ENCODE assay signal across 8 cellular contexts in the genomic region with DNA sequence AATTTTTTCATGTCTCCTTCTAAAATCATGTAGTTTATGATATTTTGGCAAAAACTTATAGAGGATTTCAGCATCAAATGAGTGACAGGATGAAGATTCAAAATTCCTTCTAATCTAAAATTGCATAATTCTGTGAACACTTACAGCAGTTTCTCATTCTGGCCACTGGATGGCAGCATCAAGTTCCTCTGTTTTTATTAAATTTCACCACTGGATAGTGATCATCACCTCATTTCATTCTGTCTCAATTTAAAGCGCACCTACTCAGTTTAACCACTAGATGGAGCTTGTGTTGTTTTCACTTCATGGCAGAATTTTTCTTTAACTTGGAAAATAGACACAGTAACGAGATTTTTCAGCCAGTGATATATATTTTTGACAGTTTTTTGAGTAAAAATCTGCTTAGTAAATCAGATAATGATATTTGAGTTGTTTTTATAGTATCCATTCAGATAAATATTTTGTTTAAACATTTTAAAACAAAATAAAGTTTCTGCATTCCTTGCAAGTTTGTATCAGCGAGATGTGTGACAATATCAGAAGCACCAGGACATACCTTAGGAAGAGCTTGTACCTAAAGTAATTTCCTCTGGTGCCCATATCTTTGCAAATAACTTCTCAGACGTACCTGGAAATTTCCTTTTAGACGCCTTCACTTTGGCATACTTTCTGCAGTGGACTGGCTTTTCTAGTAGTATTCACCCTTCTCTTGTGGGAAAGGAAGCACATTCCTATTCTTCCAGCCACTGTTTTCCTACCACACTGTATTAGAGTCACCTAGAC.
DNase-seq lines count a peak whose midpoint lies in the region; ATAC-seq and TF ChIP-seq lines count a peak whose summit lies in the region.

No MANE protein-coding gene starts in this region.

- no peaks in the 10 kb centered on the region for H3K9me3 Mint-ChIP-seq in activated CD8-positive, alpha-beta T cell treated with anti-CD3 and anti-CD28 coated beads for 36 hours
- no peaks in the 10 kb centered on the region for H3K9me3 Mint-ChIP-seq in nephron progenitor cell

- no peaks in the 10 kb centered on the region for H3K79me2 ChIP-seq in DOHH2 (ENCODE audit: control insufficient read depth, low read length)

- no peak overlapping the region for H3K27ac Mint-ChIP-seq in activated CD8-positive, alpha-beta T cell treated with anti-CD3 and anti-CD28 coated beads for 36 hours
- no peak overlapping the region for H3K27ac Mint-ChIP-seq in nephron progenitor cell

- peak in 54 of 76 experiments; percentile 1 to 80 (median 60) for DNase-seq in HUDEP-2 (lab: John Stamatoyannopoulos, UW; ENCODE audit: unreplicated experiment in 76 of 76)
- peak; percentile 29 to 92 for DNase-seq in NOMO-1 (lab: John Stamatoyannopoulos, UW; ENCODE audit: unreplicated experiment in 2 of 2)
- DNase-seq in activated CD8-positive, alpha-beta T cell treated with anti-CD3 and anti-CD28 coated beads for 36 hours = peak; percentile 73
- DNase-seq in erythroblast (lab: John Stamatoyannopoulos, UW) = peak; percentile 84 to 89
- DNase-seq in nephron progenitor cell = peak; percentile 40
- peak; percentile 30 to 47 for DNase-seq in tibial nerve (ENCODE audit: low spot score in 2 of 2)

- H3K9me2 ChIP-seq in DOHH2 (replicated peaks; ENCODE audit: control insufficient read depth, low read length) = no peaks in the 10 kb centered on the region

- TF ChIP-seq CTCF in DOHH2 (IDR thresholded peaks at IDR 0.05; ENCODE audit: low read depth, low read length, poor library complexity, severe bottlenecking) (peak; percentile 99), nephron progenitor cell (IDR thresholded peaks at IDR 0.05) (peak; percentile 98), tibial nerve (IDR thresholded peaks at IDR 0.05) (peak; percentile 90 to 99 (median 97))
- TF ChIP-seq CTCF in activated CD8-positive, alpha-beta T cell treated with anti-CD3 and anti-CD28 coated beads for 36 hours (IDR thresholded peaks at IDR 0.05) = peak; percentile 99

- no peaks in the 10 kb centered on the region for H3K36me3 ChIP-seq in DOHH2 (ENCODE audit: control insufficient read depth, low read length)
- no peaks in the 10 kb centered on the region for H3K36me3 ChIP-seq in tibial nerve

- no peak overlapping the region for H3K4me2 ChIP-seq in DOHH2 (ENCODE audit: low read length)

- TF ChIP-seq EP300 in tibial nerve (IDR thresholded peaks at IDR 0.05) = no peak

- no peaks in the 10 kb centered on the region for H3K4me1 ChIP-seq in DOHH2 (ENCODE audit: control insufficient read depth, low read length)
- peaks cover 0 to 7% (median 0%) of the 10 kb centered on the region in 4 donors for H3K4me1 ChIP-seq in tibial nerve

- peaks cover 5% of the 10 kb centered on the region for H3K4me1 Mint-ChIP-seq in activated CD8-positive, alpha-beta T cell treated with anti-CD3 and anti-CD28 coated beads for 36 hours (ENCODE audit: low read depth)
- H3K4me1 Mint-ChIP-seq in nephron progenitor cell = no peaks in the 10 kb centered on the region

- 37 to 40% methylated on average over 5 of the region's 5 CpGs for WGBS in tibial nerve, 2 donors

- POLR2A ChIA-PET in activated CD8-positive, alpha-beta T cell treated with anti-CD3 and anti-CD28 coated beads for 36 hours (lab: Charles Lee) = no interaction called here

- no peak overlapping the region for H3K4me3 ChIP-seq in DOHH2 (ENCODE audit: low read length)
- H3K4me3 ChIP-seq in tibial nerve = no peak overlapping the region

- no peaks in the 10 kb centered on the region for H3K9me3 ChIP-seq in DOHH2 (ENCODE audit: control insufficient read depth, insufficient read depth, low read length)
- no peaks in the 10 kb centered on the region for H3K9me3 ChIP-seq in tibial nerve

- peak; percentile 85 for ATAC-seq in GM21529 (IDR thresholded peaks at IDR 0.05; ENCODE audit: unreplicated experiment)
- peak; percentile 95 for ATAC-seq in activated CD8-positive, alpha-beta T cell treated with anti-CD3 and anti-CD28 coated beads for 36 hours

- H3K36me3 Mint-ChIP-seq in activated CD8-positive, alpha-beta T cell treated with anti-CD3 and anti-CD28 coated beads for 36 hours (ENCODE audit: low read depth) = no peaks in the 10 kb centered on the region
- H3K36me3 Mint-ChIP-seq in nephron progenitor cell (ENCODE audit: low read depth) = no peaks in the 10 kb centered on the region

- no peaks in the 10 kb centered on the region for H3K27me3 ChIP-seq in DOHH2 (ENCODE audit: control insufficient read depth, low read length)
- H3K27me3 ChIP-seq in tibial nerve = no peaks in the 10 kb centered on the region

- TF ChIP-seq POLR2A in erythroblast (IDR thresholded peaks at IDR 0.05; ENCODE audit: low read length) = no peak
- no peak for TF ChIP-seq POLR2A in tibial nerve (IDR thresholded peaks at IDR 0.05)

- H3K27ac ChIP-seq in DOHH2 (ENCODE audit: low read depth, low read length) (no peak overlapping the region), tibial nerve (no peak overlapping the region)

- peaks cover 2% of the 10 kb centered on the region; the same call in 1 of the 2 replicates for H3F3A ChIP-seq in DOHH2 (ENCODE audit: control insufficient read depth, insufficient read depth)

- CTCF ChIA-PET in activated CD8-positive, alpha-beta T cell treated with anti-CD3 and anti-CD28 coated beads for 36 hours (lab: Charles Lee) = interaction anchor here (0.6 to 3.0 kb wide), 43 partner anchors 10 to 707 kb away, joined by 3 to 20 read pairs (median 4); no protein-coding TSS in a partner anchor

- intact Hi-C loops in activated CD8-positive, alpha-beta T cell treated with anti-CD3 and anti-CD28 coated beads for 36 hours (cut with micrococcal nuclease) = loop anchor here (2.0 to 10.0 kb wide), 2 partner anchors 190 to 224 kb away; no protein-coding TSS in a partner anchor

- H3K27me3 Mint-ChIP-seq in activated CD8-positive, alpha-beta T cell treated with anti-CD3 and anti-CD28 coated beads for 36 hours = peaks cover 3% of the 10 kb centered on the region
- H3K27me3 Mint-ChIP-seq in nephron progenitor cell (ENCODE audit: low read depth, poor library complexity) = peaks cover 5% of the 10 kb centered on the region

- H3K4me3 Mint-ChIP-seq in activated CD8-positive, alpha-beta T cell treated with anti-CD3 and anti-CD28 coated beads for 36 hours = no peak overlapping the region
- no peak overlapping the region for H3K4me3 Mint-ChIP-seq in nephron progenitor cell

- no peaks in the 10 kb centered on the region for H4K20me1 ChIP-seq in DOHH2 (ENCODE audit: control insufficient read depth, insufficient read depth, low read depth, low read length)
